ENCODE assay signal across 8 cellular contexts in the genomic region with DNA sequence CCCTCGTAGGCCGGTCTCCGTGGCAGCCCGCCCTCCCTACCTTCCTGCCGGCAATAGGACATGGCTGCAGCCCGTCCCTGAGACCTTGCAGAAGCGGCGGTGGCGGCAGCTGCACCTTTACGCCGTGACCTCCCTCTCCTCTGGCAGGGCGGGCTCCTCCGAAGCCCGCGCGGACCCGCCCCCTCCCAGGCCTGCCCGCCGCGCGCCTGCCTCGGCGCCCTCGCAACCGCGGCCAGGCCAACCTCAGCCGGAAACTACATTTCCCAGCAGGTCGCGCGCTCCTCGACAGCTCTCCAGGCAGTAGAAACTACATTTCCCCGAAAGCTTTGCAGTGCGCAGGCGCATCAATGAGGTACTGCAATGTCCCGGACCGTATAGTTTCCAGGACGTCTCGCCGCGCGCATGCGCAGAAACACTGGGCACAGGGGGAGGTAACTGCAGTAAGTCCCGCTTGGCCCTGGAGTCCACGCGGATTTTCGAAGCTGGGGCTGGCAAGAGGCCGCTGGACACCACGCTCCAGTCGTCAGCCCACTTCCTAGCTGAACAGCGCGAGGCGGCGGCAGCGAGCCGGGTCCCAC. TPM values are rescaled to one million over a fixed set of nuclear protein-coding genes. Genes with fewer than 3 reads are reported as not detected.
A peak's percentile ranks its signal among the peaks of the same experiment; 100 is the strongest.
DNase-seq lines count a peak whose midpoint lies in the region; ATAC-seq and TF ChIP-seq lines count a peak whose summit lies in the region.

TSS of gene CHCHD4 (minus strand) at position 256 of the 578 bp plus-strand sequence. CDS start at position 62, 194 bp downstream.
A gene with protein sequence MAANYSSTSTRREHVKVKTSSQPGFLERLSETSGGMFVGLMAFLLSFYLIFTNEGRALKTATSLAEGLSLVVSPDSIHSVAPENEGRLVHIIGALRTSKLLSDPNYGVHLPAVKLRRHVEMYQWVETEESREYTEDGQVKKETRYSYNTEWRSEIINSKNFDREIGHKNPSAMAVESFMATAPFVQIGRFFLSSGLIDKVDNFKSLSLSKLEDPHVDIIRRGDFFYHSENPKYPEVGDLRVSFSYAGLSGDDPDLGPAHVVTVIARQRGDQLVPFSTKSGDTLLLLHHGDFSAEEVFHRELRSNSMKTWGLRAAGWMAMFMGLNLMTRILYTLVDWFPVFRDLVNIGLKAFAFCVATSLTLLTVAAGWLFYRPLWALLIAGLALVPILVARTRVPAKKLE (plus strand): TSS at position 438 of the 578 bp plus-strand sequence. CDS start 142 bp downstream, outside the sequence.

- H3K4me2 ChIP-seq in SU-DHL-6 (ENCODE audit: low read depth, low read length, poor library complexity, severe bottlenecking), result peak within 1 kb of the TSS; percentile 72
- H3K4me2 ChIP-seq in parathyroid adenoma (ENCODE audit: low read length), result peak within 1 kb of the TSS; percentile 90

- H3K4me1 ChIP-seq in parathyroid adenoma (peaks cover 40% of the 10 kb centered on the region), tibial nerve (peaks cover 3 to 46% (median 27%) of the 10 kb centered on the region in 4 donors)

- H3K36me3 ChIP-seq in SU-DHL-6 (ENCODE audit: low read length), result no peaks in the 10 kb centered on the region
- H3K36me3 ChIP-seq in parathyroid adenoma (ENCODE audit: control insufficient read depth, insufficient read depth, low read length), result no peaks in the 10 kb centered on the region
- peaks cover 0 to 48% (median 0%) of the 10 kb centered on the region in 3 donors for H3K36me3 ChIP-seq in tibial nerve

- H3K4me3 ChIP-seq in SU-DHL-6 (ENCODE audit: insufficient read depth, low read length, poor library complexity, severe bottlenecking) (peak within 1 kb of the TSS; percentile 84), parathyroid adenoma (ENCODE audit: low read depth, low read length) (peak within 1 kb of the TSS; percentile 84), tibial nerve (peak within 1 kb of the TSS; percentile 72 to 95 (median 82))

- no peaks in the 10 kb centered on the region for H4K20me1 ChIP-seq in SU-DHL-6 (ENCODE audit: low read depth, low read length)

- H3K9me2 ChIP-seq in SU-DHL-6 (replicated peaks; ENCODE audit: insufficient read depth, low read length), result no peaks in the 10 kb centered on the region

- H3K27me3 ChIP-seq in SU-DHL-6 (ENCODE audit: low read length) (no peaks in the 10 kb centered on the region), parathyroid adenoma (ENCODE audit: control insufficient read depth, insufficient read depth, low read length) (no peaks in the 10 kb centered on the region), tibial nerve (no peaks in the 10 kb centered on the region)

- no peak for TF ChIP-seq CTCF in SU-DHL-6 (IDR thresholded peaks at IDR 0.05; ENCODE audit: insufficient read depth, low read length, poor library complexity, severe bottlenecking)
- no peak for TF ChIP-seq CTCF in parathyroid adenoma (IDR thresholded peaks at IDR 0.05)
- TF ChIP-seq CTCF in tibial nerve (IDR thresholded peaks at IDR 0.05), result peak in 2 of 5 experiments; percentile 39 to 59

- intact Hi-C loops in Right ventricle myocardium superior (cut with DNase I), result no loop called here

- DNase-seq in NCI-H128 (lab: John Stamatoyannopoulos, UW; ENCODE audit: unreplicated experiment) (peak; percentile 91), Right ventricle myocardium superior (peak; percentile 100), tibial nerve (ENCODE audit: low spot score in 2 of 2) (peak; percentile 95 to 96)
- peak; percentile 92 for DNase-seq in activated naive CD8-positive, alpha-beta T cell treated with anti-CD3 and anti-CD28 coated beads, Interleukin-2, amount 50 U/mL, for 16 hours (ENCODE audit: low read depth, low spot score)

- peak; percentile 72 to 91 for TF ChIP-seq EP300 in tibial nerve (IDR thresholded peaks at IDR 0.05)

- H3K79me2 ChIP-seq in SU-DHL-6 (ENCODE audit: insufficient read depth, low read length) (peaks cover 62% of the 10 kb centered on the region), parathyroid adenoma (peaks cover 32% of the 10 kb centered on the region)

- H2AFZ ChIP-seq in SU-DHL-6 (ENCODE audit: low read depth, low read length, severe bottlenecking) (peak within 1 kb of the TSS; percentile 82), parathyroid adenoma (peak within 1 kb of the TSS; percentile 95)

- H3K9ac ChIP-seq in SU-DHL-6 (ENCODE audit: low read length) (peak within 1 kb of the TSS; percentile 90), parathyroid adenoma (peak within 1 kb of the TSS; percentile 94)

- no peaks in the 10 kb centered on the region for H3K9me3 ChIP-seq in SU-DHL-6 (ENCODE audit: insufficient read depth, low read length)
- H3K9me3 ChIP-seq in parathyroid adenoma (ENCODE audit: control insufficient read depth, low read length), result no peaks in the 10 kb centered on the region
- no peaks in the 10 kb centered on the region for H3K9me3 ChIP-seq in tibial nerve

- 0 to 1% methylated on average over 18 to 40 of the region's 55 CpGs for WGBS in tibial nerve, 2 donors

- no peaks in the 10 kb centered on the region for H3F3A ChIP-seq in SU-DHL-6 (ENCODE audit: insufficient read depth)

- peak; percentile 83 for ATAC-seq in HG02678 (IDR thresholded peaks at IDR 0.05; ENCODE audit: unreplicated experiment)
- peak; percentile 95 for ATAC-seq in Right ventricle myocardium superior (ENCODE audit: poor library complexity)

- H3K27ac ChIP-seq in SU-DHL-6 (ENCODE audit: low read depth, low read length) (peak within 1 kb of the TSS; percentile 68), parathyroid adenoma (peak within 1 kb of the TSS; percentile 94), tibial nerve (peak within 1 kb of the TSS; percentile 69 to 98 (median 92))

- TF ChIP-seq POLR2A in GM10847 (IDR thresholded peaks at IDR 0.05; ENCODE audit: extremely low read depth, insufficient read length) (peak; percentile 8), tibial nerve (IDR thresholded peaks at IDR 0.05) (peak; percentile 43 to 79)

RNA-seq across cellular contexts. Expression of gene CHCHD4, which starts in this region (rescaled TPM):
- total RNA-seq in Right ventricle myocardium superior, result 35.9 TPM
- 10 to 100 TPM; 10.7 to 17.7 (median 13.8) TPM for total RNA-seq in tibial nerve

RNA-seq across cellular contexts. Expression of the second gene that starts in this region (rescaled TPM):
- 32.1 TPM for total RNA-seq in Right ventricle myocardium superior
- 100 to 1,000 TPM in 3 of 4 donors, 10 to 100 TPM in 1; 99.9 to 130 (median 120) TPM for total RNA-seq in tibial nerve

Comparison
In these comparisons a context has a peak if more than half of its experiments do, and no peak if none do; other contexts are left out.
1. Peak in every context shown above with its lines: DNase-seq, ATAC-seq, H3K4me3 ChIP-seq and H3K27ac ChIP-seq.